In genomic region chr2:232781765-232782164, GRCh38 we compare ENCODE assay signal across 1 cellular context.
TF ChIP-seq lines count a peak whose summit lies in the region.

No MANE protein-coding gene starts in this region.

TF ChIP-seq in WTC11, 78 proteins besides CTCF, POLR2A, EP300 and RAD21 (continued from another document):
- TF ChIP-seq E2F1 (CRISPR knock-in tag; IDR thresholded peaks at IDR 0.05) = no peak
TF ChIP-seq in WTC11: peak in this region for 0.
